In the genomic region with DNA sequence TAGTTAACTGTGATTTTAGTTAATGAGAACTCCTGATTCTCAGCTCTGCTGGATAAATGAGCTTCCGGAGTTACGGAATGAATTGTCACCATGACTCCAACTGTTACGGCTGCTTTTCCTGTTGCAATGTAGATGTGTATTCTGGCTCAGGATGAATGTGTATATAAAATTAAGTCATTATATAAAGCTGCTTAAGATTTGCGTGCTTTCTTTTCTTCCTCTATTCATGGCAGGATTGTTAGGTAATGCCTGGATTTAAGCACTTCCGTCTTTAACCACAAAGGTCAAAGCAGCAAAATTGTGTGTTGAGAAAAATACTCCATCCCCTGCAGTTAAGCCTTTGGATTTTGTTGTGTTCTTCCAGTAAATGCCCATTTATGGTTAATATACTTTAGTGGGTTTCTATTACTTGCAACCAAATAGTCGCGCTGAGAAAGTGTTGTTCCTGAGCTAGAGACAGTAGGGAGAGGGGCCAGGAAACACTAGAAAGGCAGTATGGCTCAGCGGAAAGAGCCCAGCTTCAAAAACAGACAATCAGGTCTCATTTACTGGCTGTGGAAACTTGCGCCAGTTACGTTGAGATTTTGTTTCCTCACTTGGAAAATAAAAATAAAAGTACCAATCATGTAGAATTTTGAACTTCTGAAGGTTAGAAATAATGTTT, we compare ENCODE assay signal across 11 cellular contexts. TPM values are rescaled to one million over a fixed set of nuclear protein-coding genes. Genes with fewer than 3 reads are reported as not detected.
A peak's percentile ranks its signal among the peaks of the same experiment; 100 is the strongest.
DNase-seq lines count a peak whose midpoint lies in the region; ATAC-seq and TF ChIP-seq lines count a peak whose summit lies in the region.
"Had no signal": no experiment of that assay in that cellular context is flagged by ENCODE, and none has a peak within 500 bp of the region (broad histone marks: within the 10 kb centered on the region; RNA-seq: fewer than 3 reads in every experiment).

No MANE protein-coding gene starts in this region.

- H3K27me3 ChIP-seq in SJCRH30 = no peaks in the 10 kb centered on the region
- no peaks in the 10 kb centered on the region for H3K27me3 ChIP-seq in fibroblast of lung (ENCODE audit: control insufficient read depth, insufficient read depth, low read length)
- no peaks in the 10 kb centered on the region for H3K27me3 ChIP-seq in prostate gland (replicated peaks; ENCODE audit: insufficient read depth)

- no peaks in the 10 kb centered on the region for H3K9me3 Mint-ChIP-seq in stimulated activated naive CD8-positive, alpha-beta T cell treated with anti-CD3 and anti-CD28 coated beads, Interleukin-15, Interleukin-2, amounts not matched to agents 100 ng/mL and 50 ng/mL, for 24 hours
- H3K9me3 Mint-ChIP-seq: neural crest cell had no signal

- peak overlapping the region; percentile 18; the same call in 1 of the 2 replicates for H3K4me3 ChIP-seq in SJCRH30
- H3K4me3 ChIP-seq in fibroblast of lung (replicated peaks in 1 of 4; ENCODE audit: control extremely low read depth in 1 of 4, insufficient read depth in 1 of 4, low read depth in 3 of 4, low read length in 4 of 4) = no peak overlapping the region
- H3K4me3 ChIP-seq in prostate gland = no peak overlapping the region

- H3K27ac Mint-ChIP-seq in stimulated activated naive CD8-positive, alpha-beta T cell treated with anti-CD3 and anti-CD28 coated beads, Interleukin-15, Interleukin-2, amounts not matched to agents 100 ng/mL and 50 ng/mL, for 24 hours = no peak overlapping the region

- H4K20me1 ChIP-seq in fibroblast of lung (ENCODE audit: control insufficient read depth, extremely low read depth, insufficient read depth, low read length) = no peaks in the 10 kb centered on the region

- WGBS in prostate gland = 54% methylated on average over 10 of the region's 10 CpGs

- no peak for DNase-seq in stimulated activated naive CD8-positive, alpha-beta T cell treated with anti-CD3 and anti-CD28 coated beads, Interleukin-15, Interleukin-2, amounts not matched to agents 100 U/mL and 50 U/mL, for 24 hours
- DNase-seq in SJCRH30 (peak in 1 of 2 experiments; percentile 29), fibroblast of lung (ENCODE audit: low read depth in 2 of 2) (peak; percentile 28 to 87), posterior vena cava (ENCODE audit: low spot score) (no peak), prostate gland (ENCODE audit: low spot score) (no peak), pons (ENCODE audit: low spot score) (no peak)
- DNase-seq: NCI-H1417 treated with DMSO at 0.1 percent for 48 hours had no signal

- no peak for ATAC-seq in stimulated activated naive CD8-positive, alpha-beta T cell treated with anti-CD3 and anti-CD28 coated beads, Interleukin-15, Interleukin-2, amounts not matched to agents 100 U/mL and 50 U/mL, for 24 hours
- ATAC-seq in SK-N-SH treated with all-trans-retinoic acid at 6 μM for 48 hours = no peak

- no peaks in the 10 kb centered on the region for H3K27me3 Mint-ChIP-seq in stimulated activated naive CD8-positive, alpha-beta T cell treated with anti-CD3 and anti-CD28 coated beads, Interleukin-15, Interleukin-2, amounts not matched to agents 100 ng/mL and 50 ng/mL, for 24 hours

- no peaks in the 10 kb centered on the region for H3K4me1 ChIP-seq in SJCRH30
- H3K4me1 ChIP-seq in fibroblast of lung (ENCODE audit: control insufficient read depth, extremely low read depth, insufficient read depth, low read length) = no peaks in the 10 kb centered on the region
- H3K4me1 ChIP-seq in prostate gland (replicated peaks) = no peaks in the 10 kb centered on the region

- TF ChIP-seq CTCF in fibroblast of lung (conservative IDR thresholded peaks at IDR 0.05 in 1 of 2, IDR thresholded peaks at IDR 0.05 in 1 of 2; ENCODE audit: low read depth in 1 of 2, low read length in 2 of 2) = no peak
- no peak for TF ChIP-seq CTCF in prostate gland (IDR thresholded peaks at IDR 0.05)

- no peaks in the 10 kb centered on the region for H3K79me2 ChIP-seq in fibroblast of lung (ENCODE audit: control insufficient read depth, insufficient read depth, low read length)

- H3K36me3 ChIP-seq in SJCRH30 (no peaks in the 10 kb centered on the region), fibroblast of lung (ENCODE audit: control insufficient read depth, insufficient read depth, low read length) (no peaks in the 10 kb centered on the region), prostate gland (no peaks in the 10 kb centered on the region)

- H3K36me3 Mint-ChIP-seq in stimulated activated naive CD8-positive, alpha-beta T cell treated with anti-CD3 and anti-CD28 coated beads, Interleukin-15, Interleukin-2, amounts not matched to agents 100 ng/mL and 50 ng/mL, for 24 hours (ENCODE audit: low read depth) = no peaks in the 10 kb centered on the region

- no peak overlapping the region for H2AFZ ChIP-seq in fibroblast of lung (ENCODE audit: low read length)

- H3K4me2 ChIP-seq in fibroblast of lung (ENCODE audit: extremely low read depth, insufficient read depth, low read length) = no peak overlapping the region

- no peaks in the 10 kb centered on the region for H3K9me3 ChIP-seq in SJCRH30 (replicated peaks)
- H3K9me3 ChIP-seq in fibroblast of lung (ENCODE audit: control insufficient read depth, insufficient read depth, low read depth, low read length) = no peaks in the 10 kb centered on the region
- H3K9me3 ChIP-seq in prostate gland = no peaks in the 10 kb centered on the region

- H3K4me1 Mint-ChIP-seq in stimulated activated naive CD8-positive, alpha-beta T cell treated with anti-CD3 and anti-CD28 coated beads, Interleukin-15, Interleukin-2, amounts not matched to agents 100 ng/mL and 50 ng/mL, for 24 hours (ENCODE audit: low read depth) = peaks cover 5% of the 10 kb centered on the region

- H3K4me3 Mint-ChIP-seq in stimulated activated naive CD8-positive, alpha-beta T cell treated with anti-CD3 and anti-CD28 coated beads, Interleukin-15, Interleukin-2, amounts not matched to agents 100 ng/mL and 50 ng/mL, for 24 hours = peak overlapping the region; percentile 3
- H3K4me3 Mint-ChIP-seq: neural crest cell had no signal

- no peak for TF ChIP-seq POLR2A in prostate gland (IDR thresholded peaks at IDR 0.05)

- H3K9ac ChIP-seq in fibroblast of lung (ENCODE audit: insufficient read depth, low read length) = no peak overlapping the region

- H3K27ac ChIP-seq in SJCRH30 (no peak overlapping the region), fibroblast of lung (ENCODE audit: insufficient read depth, low read length) (no peak overlapping the region), prostate gland (no peak overlapping the region)

- intact Hi-C loops in posterior vena cava (cut with DNase I) = no loop called here
- intact Hi-C loops in prostate gland (cut with DNase I) = no loop called here

TF ChIP-seq in SK-N-SH treated with all-trans-retinoic acid at 6 μM for 48 hours, 23 proteins besides CTCF, POLR2A, EP300 and RAD21:
- TF ChIP-seq OSR1 (CRISPR knock-in tag; IDR thresholded peaks at IDR 0.05) = no peak
- TF ChIP-seq ZNF565 (CRISPR knock-in tag; conservative IDR thresholded peaks at IDR 0.05; ENCODE audit: low read depth) = no peak

RNA-seq across cellular contexts. Expression of a gene that starts 9.4 kb away (rescaled TPM):
- not detected in 2 replicates for total RNA-seq in SJCRH30 (2014; rRNA removed; shearing (Covaris generic))
- total RNA-seq in fibroblast of lung (not detected in 2 replicates), posterior vena cava (under 1 TPM in 1 of 2 donors, not detected in 1; 0.10 TPM), prostate gland (not detected)
- not detected in 2 replicates for polyA plus RNA-seq in fibroblast of lung
- not detected in 2 replicates for polyA plus RNA-seq in fibroblast of lung (2012)
- polyA minus RNA-seq in fibroblast of lung (ENCODE audit: low replicate concordance) = not detected in 2 replicates
- total RNA-seq: activated CD8-positive, alpha-beta memory T cell treated with anti-CD3 and anti-CD28 coated beads for 36 hours had no signal

Comparison
In these comparisons a context has a peak if more than half of its experiments do, and no peak if none do; other contexts are left out.
1. DNase-seq: peak in fibroblast of lung (2 of 2); none in stimulated activated naive CD8-positive, alpha-beta T cell treated with anti-CD3 and anti-CD28 coated beads, Interleukin-15, Interleukin-2, amounts not matched to agents 100 U/mL and 50 U/mL, for 24 hours (single experiment), posterior vena cava (single experiment), prostate gland (single experiment) and pons (single experiment).